In the genomic region with DNA sequence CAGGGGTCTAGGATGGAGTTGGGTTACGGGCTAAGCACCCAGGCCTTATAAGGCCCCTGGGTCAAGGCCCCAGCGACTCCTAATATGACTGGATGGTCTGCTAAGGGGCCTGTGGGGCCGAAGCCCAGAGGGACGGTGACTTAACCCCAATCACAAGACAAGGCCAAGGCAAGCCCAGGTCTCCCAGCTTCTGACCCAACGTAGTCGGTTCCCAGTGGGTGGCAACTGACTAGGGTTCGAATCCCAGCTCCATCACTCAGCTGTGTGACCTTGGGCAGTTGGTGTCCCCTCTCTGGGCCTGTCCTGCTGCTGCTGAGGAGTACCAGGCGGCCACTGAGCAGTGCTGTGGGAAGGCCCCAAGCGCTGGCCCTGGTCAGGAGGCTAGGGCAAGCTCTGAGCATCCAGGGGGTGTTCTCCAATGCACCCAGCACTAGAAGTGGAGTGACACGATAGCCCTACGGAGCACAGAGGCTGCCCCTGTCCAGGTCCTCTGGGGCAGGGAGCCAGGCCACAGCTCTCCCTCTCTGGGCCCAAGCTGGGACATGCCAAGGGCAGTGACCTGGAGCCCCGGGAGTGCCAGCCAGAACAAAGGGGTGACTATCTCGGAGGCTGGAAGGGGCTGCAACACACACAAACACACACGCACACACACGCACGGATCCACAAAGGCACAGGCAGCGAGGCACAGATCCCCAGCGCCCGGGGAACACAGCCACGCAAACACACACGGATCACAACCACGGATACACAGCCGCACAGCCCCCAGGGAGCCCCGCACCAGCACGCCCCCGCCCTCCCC, we compare ENCODE assay signal across 9 cellular contexts. TPM values are rescaled to one million over a fixed set of nuclear protein-coding genes. Genes with fewer than 3 reads are reported as not detected.
DNase-seq lines count a peak whose midpoint lies in the region; ATAC-seq and TF ChIP-seq lines count a peak whose summit lies in the region.
"Had no signal": no experiment of that assay in that cellular context is flagged by ENCODE, and none has a peak within 500 bp of the region (broad histone marks: within the 10 kb centered on the region; RNA-seq: fewer than 3 reads in every experiment).

No MANE protein-coding gene starts in this region.

- intact Hi-C loops in CD4-positive, alpha-beta memory T cell (cut with micrococcal nuclease): no loop called here

- H3K4me3 ChIP-seq in cardiac fibroblast (replicated peaks in 1 of 2; ENCODE audit: low read depth in 2 of 2, low read length in 2 of 2) (peak overlapping the region; percentile 55 to 60), liver (ENCODE audit: low read depth in 1 of 3, low read length in 3 of 3) (peak overlapping the region; percentile 26 to 73 (median 71))
- no peak overlapping the region for H3K4me3 ChIP-seq in CD4-positive, alpha-beta memory T cell (ENCODE audit: low read length in 2 of 2)

- CTCF ChIA-PET in CD4-positive, alpha-beta memory T cell (lab: Charles Lee; ENCODE audit: partially characterized antibody): no interaction called here

- H3K4me3 Mint-ChIP-seq in CD4-positive, alpha-beta memory T cell: peak overlapping the region in 3 of 8 donors; percentile 10 to 57 (median 50)
- H3K4me3 Mint-ChIP-seq: activated naive CD4-positive, alpha-beta T cell treated with anti-CD3 and anti-CD28 coated beads for 36 hours had no signal

- no peak for TF ChIP-seq RAD21 in liver (IDR thresholded peaks at IDR 0.05)

- WGBS in liver: 34% methylated on average over 26 of the region's 26 CpGs

- peaks cover 0 to 2% (median under 1%) of the 10 kb centered on the region in 4 donors for H3K36me3 ChIP-seq in liver (ENCODE audit: control insufficient read depth in 4 of 4, insufficient read depth in 3 of 4, low read depth in 1 of 4, low read length in 3 of 4)
- no peaks in the 10 kb centered on the region for H3K36me3 ChIP-seq in CD4-positive, alpha-beta memory T cell (ENCODE audit: insufficient read depth, low read length)

- no peak for ATAC-seq in HG02885 (IDR thresholded peaks at IDR 0.05; ENCODE audit: poor library complexity, unreplicated experiment)

- H3K27ac Mint-ChIP-seq in CD4-positive, alpha-beta memory T cell: peak overlapping the region in 2 of 7 donors; percentile 37 to 78
- H3K27ac Mint-ChIP-seq: activated naive CD4-positive, alpha-beta T cell treated with anti-CD3 and anti-CD28 coated beads for 36 hours had no signal

- TF ChIP-seq CTCF in cardiac fibroblast (IDR thresholded peaks at IDR 0.05; ENCODE audit: low read depth, low read length) (no peak), liver (IDR thresholded peaks at IDR 0.05; ENCODE audit: low read depth, low read length, missing input control) (no peak)

- H3K9ac ChIP-seq in liver (ENCODE audit: low read depth in 1 of 2, low read length in 2 of 2): peak overlapping the region; percentile 31 to 46

- H3K4me1 Mint-ChIP-seq in CD4-positive, alpha-beta memory T cell: peaks cover 3 to 15% (median 5%) of the 10 kb centered on the region in 4 donors

- peaks cover 10 to 37% (median 24%) of the 10 kb centered on the region in 4 donors for H3K4me1 ChIP-seq in liver (ENCODE audit: control insufficient read depth in 4 of 4, insufficient read depth in 4 of 4, low read length in 3 of 4)
- peaks cover 11% of the 10 kb centered on the region for H3K4me1 ChIP-seq in CD4-positive, alpha-beta memory T cell (ENCODE audit: insufficient read depth, low read length)

- no peaks in the 10 kb centered on the region for H3K27me3 Mint-ChIP-seq in CD4-positive, alpha-beta memory T cell

- H3K27ac ChIP-seq in liver (ENCODE audit: low read depth in 1 of 2, low read length in 2 of 2) (peak overlapping the region; percentile 25 to 35), temporal lobe (ENCODE audit: low read depth, low read length) (peak overlapping the region; percentile 71)
- H3K27ac ChIP-seq in CD4-positive, alpha-beta memory T cell (ENCODE audit: low read depth, low read length): no peak overlapping the region

- peaks cover 3% of the 10 kb centered on the region in 2 donors for H3K36me3 Mint-ChIP-seq in CD4-positive, alpha-beta memory T cell

- H3K27me3 ChIP-seq in liver (ENCODE audit: control insufficient read depth in 4 of 4, insufficient read depth in 4 of 4, low read length in 3 of 4): no peaks in the 10 kb centered on the region
- H3K27me3 ChIP-seq in CD4-positive, alpha-beta memory T cell (ENCODE audit: insufficient read depth, low read length): no peaks in the 10 kb centered on the region

- DNase-seq in DMS53 (lab: John Stamatoyannopoulos, UW): peak; percentile 70
- DNase-seq in DMS53 treated with DMSO at 0.1 percent for 48 hours (lab: John Stamatoyannopoulos, UW; ENCODE audit: unreplicated experiment): no peak
- no peak for DNase-seq in cardiac fibroblast (ENCODE audit: low read depth in 2 of 2)
- no peak for DNase-seq in HuH-7 (ENCODE audit: low spot score)
- DNase-seq in CD4-positive, alpha-beta memory T cell: no peak
- DNase-seq: activated naive CD4-positive, alpha-beta T cell treated with anti-CD3 and anti-CD28 coated beads for 36 hours had no signal

- H3K9me3 ChIP-seq in liver (ENCODE audit: control insufficient read depth in 4 of 4, low read length in 3 of 4): no peaks in the 10 kb centered on the region
- no peaks in the 10 kb centered on the region for H3K9me3 ChIP-seq in CD4-positive, alpha-beta memory T cell (ENCODE audit: control insufficient read depth in 1 of 2, low read length in 2 of 2)

- POLR2A ChIA-PET in CD4-positive, alpha-beta memory T cell (lab: Charles Lee; ENCODE audit: partially characterized antibody): interaction anchor here (1.3 to 1.8 kb wide), 2 partner anchors 18 to 29 kb away, joined by 3 to 5 read pairs; no protein-coding TSS in a partner anchor

- H3K9me3 Mint-ChIP-seq in CD4-positive, alpha-beta memory T cell: no peaks in the 10 kb centered on the region
- H3K9me3 Mint-ChIP-seq: activated naive CD4-positive, alpha-beta T cell treated with anti-CD3 and anti-CD28 coated beads for 36 hours had no signal

TF ChIP-seq in liver, 16 proteins besides CTCF, POLR2A, EP300 and RAD21:
- TF ChIP-seq RXRA (IDR thresholded peaks at IDR 0.05) (peak in 1 of 2 donors; percentile 25), GABPA (IDR thresholded peaks at IDR 0.05 in 1 of 2, conservative IDR thresholded peaks at IDR 0.05 in 1 of 2) (no peak)

RNA-seq across cellular contexts. Expression of gene AK1, which starts 0.5 kb away (rescaled TPM):
- total RNA-seq in liver (10 to 100 TPM; 10.6 to 18.7 TPM), temporal lobe (25.3 TPM)
- 10 to 100 TPM; 40.4 to 78.3 TPM for polyA plus RNA-seq in liver
- total RNA-seq in CD4-positive, alpha-beta memory T cell: 10 to 100 TPM; 58.1 to 62.7 TPM
- under 1 TPM in 1 of 2 donors, not detected in 1; 0.53 TPM for polyA plus RNA-seq in CD4-positive, alpha-beta memory T cell

RNA-seq across cellular contexts. Expression of gene ST6GALNAC6, which starts 22.4 kb away (rescaled TPM):
- total RNA-seq in liver (10 to 100 TPM; 26.9 to 37.7 TPM), temporal lobe (25.6 TPM)
- polyA plus RNA-seq in liver: 10 to 100 TPM; 22.5 to 40.4 TPM
- 100 to 1,000 TPM; 125 to 127 TPM for total RNA-seq in CD4-positive, alpha-beta memory T cell
- 10 to 100 TPM; 45.2 to 45.6 TPM for polyA plus RNA-seq in CD4-positive, alpha-beta memory T cell

RNA-seq across cellular contexts. Expression of gene ENG, which starts 22.5 kb away (rescaled TPM):
- 10 to 100 TPM; 12.8 to 23.5 TPM for total RNA-seq in liver
- 10 to 100 TPM; 25.0 to 91.3 TPM for polyA plus RNA-seq in liver
- 4.2 TPM for total RNA-seq in temporal lobe
- 10 to 100 TPM; 13.7 to 13.8 TPM for total RNA-seq in CD4-positive, alpha-beta memory T cell
- 1 to 10 TPM; 2.0 to 4.2 TPM for polyA plus RNA-seq in CD4-positive, alpha-beta memory T cell

RNA-seq across cellular contexts. Expression of gene ST6GALNAC4, which starts 39.9 kb away (rescaled TPM):
- total RNA-seq in liver: 10 to 100 TPM in 1 of 2 donors, 1 to 10 TPM in 1; 4.5 to 83.7 TPM
- 10 to 100 TPM in 1 of 2 donors, 1 to 10 TPM in 1; 2.5 to 10.6 TPM for polyA plus RNA-seq in liver
- total RNA-seq in temporal lobe: 7.4 TPM
- total RNA-seq in CD4-positive, alpha-beta memory T cell: 10 to 100 TPM; 35.7 to 38.1 TPM
- polyA plus RNA-seq in CD4-positive, alpha-beta memory T cell: 10 to 100 TPM; 10.2 to 18.5 TPM

RNA-seq across cellular contexts. Expression of gene PIP5KL1, which starts 53.6 kb away (rescaled TPM):
- total RNA-seq in liver (1 to 10 TPM in 1 of 2 donors, under 1 TPM in 1; 0.59 to 1.5 TPM), temporal lobe (1.2 TPM)
- under 1 TPM; 0.06 to 0.40 TPM for polyA plus RNA-seq in liver
- 1 to 10 TPM in 1 of 2 experiments, under 1 TPM in 1; 0.72 to 1.8 TPM for total RNA-seq in CD4-positive, alpha-beta memory T cell
- under 1 TPM; 0.26 to 0.79 TPM for polyA plus RNA-seq in CD4-positive, alpha-beta memory T cell

Comparison
In these comparisons a context has a peak if more than half of its experiments do, and no peak if none do; other contexts are left out.
1. H3K4me3 ChIP-seq: peak in cardiac fibroblast (2 of 2) and liver (3 of 3); none in CD4-positive, alpha-beta memory T cell (0 of 2).